In genomic region chr7:29484280-29484679, GRCh38 we compare ENCODE assay signal across 20 cellular contexts.
DNase-seq lines count a peak whose midpoint lies in the region; ATAC-seq and TF ChIP-seq lines count a peak whose summit lies in the region.
"Had no signal": no experiment of that assay in that cellular context is flagged by ENCODE, and none has a peak within 500 bp of the region (broad histone marks: within the 10 kb centered on the region; RNA-seq: fewer than 3 reads in every experiment).

No MANE protein-coding gene starts in this region.

- no peak for TF ChIP-seq CTCF in left ventricle myocardium inferior (IDR thresholded peaks at IDR 0.05; ENCODE audit: borderline replicate concordance)
- TF ChIP-seq CTCF in gastrocnemius medialis (IDR thresholded peaks at IDR 0.05 in 4 of 5, conservative IDR thresholded peaks at IDR 0.05 in 1 of 5), result no peak

- H3K4me1 ChIP-seq in left ventricle myocardium inferior, result peaks cover 77% of the 10 kb centered on the region
- H3K4me1 ChIP-seq in duodenal mucosa (ENCODE audit: control insufficient read depth in 1 of 2, insufficient read depth in 2 of 2, low read length in 2 of 2), result peaks cover 35 to 57% of the 10 kb centered on the region in 2 donors
- peaks cover 64% of the 10 kb centered on the region for H3K4me1 ChIP-seq in HAP-1
- no peaks in the 10 kb centered on the region for H3K4me1 ChIP-seq in gastrocnemius medialis

- in situ Hi-C loops in HAP-1 (cut with MboI; ENCODE audit: low sequenced_read_pairs) (no loop called here), gastrocnemius medialis (cut with MboI; ENCODE audit: low sequenced_read_pairs in 4 of 4) (no loop called here)

- H3K36me3 Mint-ChIP-seq in activated T-cell treated with anti-CD3 and anti-CD28 coated beads, Interleukin-2, amount 50 U/mL, for 4 hours (ENCODE audit: insufficient read depth), result no peaks in the 10 kb centered on the region
- H3K36me3 Mint-ChIP-seq: CD4-positive, CD25-positive, alpha-beta regulatory T cell had no signal

- H3K9ac ChIP-seq in duodenal mucosa (ENCODE audit: low read depth in 1 of 2, low read length in 2 of 2), result peak overlapping the region; percentile 33 to 42

- H3K4me3 ChIP-seq in left ventricle myocardium inferior, result no peak overlapping the region
- H3K4me3 ChIP-seq in duodenal mucosa (ENCODE audit: low read depth in 1 of 2, low read length in 2 of 2), result peak overlapping the region; percentile 56 to 59
- no peak overlapping the region for H3K4me3 ChIP-seq in HAP-1
- H3K4me3 ChIP-seq in gastrocnemius medialis, result no peak overlapping the region

- TF ChIP-seq POLR2A in gastrocnemius medialis (IDR thresholded peaks at IDR 0.05), result no peak

- H3K27me3 ChIP-seq in left ventricle myocardium inferior (ENCODE audit: low read depth), result no peaks in the 10 kb centered on the region
- no peaks in the 10 kb centered on the region for H3K27me3 ChIP-seq in duodenal mucosa (ENCODE audit: control insufficient read depth in 1 of 2, insufficient read depth in 2 of 2, low read length in 2 of 2)
- H3K27me3 ChIP-seq in HAP-1 (ENCODE audit: low read depth), result no peaks in the 10 kb centered on the region
- H3K27me3 ChIP-seq in gastrocnemius medialis, result no peaks in the 10 kb centered on the region

- H3K4me1 Mint-ChIP-seq in activated T-cell treated with anti-CD3 and anti-CD28 coated beads, Interleukin-2, amount 50 U/mL, for 4 hours (ENCODE audit: low read depth), result no peaks in the 10 kb centered on the region
- H3K4me1 Mint-ChIP-seq: B cell; CD4-positive, CD25-positive, alpha-beta regulatory T cell had no signal

- H3K9me3 ChIP-seq in left ventricle myocardium inferior (replicated peaks) (no peaks in the 10 kb centered on the region), duodenal mucosa (ENCODE audit: control insufficient read depth in 1 of 2, low read length in 2 of 2) (no peaks in the 10 kb centered on the region), HAP-1 (no peaks in the 10 kb centered on the region), gastrocnemius medialis (no peaks in the 10 kb centered on the region)

- no peak for ATAC-seq in Right ventricle myocardium inferior
- ATAC-seq in activated T-cell treated with anti-CD3 and anti-CD28 coated beads, Interleukin-2, amount 50 U/mL, for 4 hours, result no peak
- no peak for ATAC-seq in gastrocnemius medialis
- ATAC-seq: PC-3 had no signal

- H3K27ac ChIP-seq in left ventricle myocardium inferior (replicated peaks), result peak overlapping the region; percentile 44
- H3K27ac ChIP-seq in duodenal mucosa (ENCODE audit: low read depth, low read length), result no peak overlapping the region
- H3K27ac ChIP-seq in gastrocnemius medialis, result no peak overlapping the region
- H3K27ac ChIP-seq: 22Rv1, HL-60 had no signal

- intact Hi-C loops in left ventricle myocardium inferior (cut with micrococcal nuclease) (no loop called here), Right ventricle myocardium inferior (cut with DNase I) (no loop called here), gastrocnemius medialis (cut with DNase I; ENCODE audit: low total_unique reads) (no loop called here)

- peaks cover 3% of the 10 kb centered on the region for H3K27me3 Mint-ChIP-seq in activated T-cell treated with anti-CD3 and anti-CD28 coated beads, Interleukin-2, amount 50 U/mL, for 4 hours (ENCODE audit: low read depth)
- H3K27me3 Mint-ChIP-seq: CD4-positive, CD25-positive, alpha-beta regulatory T cell had no signal

- H3K4me3 Mint-ChIP-seq in activated T-cell treated with anti-CD3 and anti-CD28 coated beads, Interleukin-2, amount 50 U/mL, for 4 hours, result no peak overlapping the region
- H3K4me3 Mint-ChIP-seq: B cell; CD4-positive, CD25-positive, alpha-beta regulatory T cell; H9 had no signal

- H3K9me3 Mint-ChIP-seq in activated T-cell treated with anti-CD3 and anti-CD28 coated beads, Interleukin-2, amount 50 U/mL, for 4 hours, result no peaks in the 10 kb centered on the region
- H3K9me3 Mint-ChIP-seq: CD4-positive, CD25-positive, alpha-beta regulatory T cell; H9 had no signal

- DNase-seq in left ventricle myocardium inferior (no peak), Right ventricle myocardium inferior (ENCODE audit: missing footprints) (no peak), pons (ENCODE audit: low spot score) (peak; percentile 30), HAP-1 (ENCODE audit: low spot score in 2 of 2) (no peak), gastrocnemius medialis (no peak)
- DNase-seq in activated CD4-positive, alpha-beta T cell treated with anti-CD3 and anti-CD28 coated beads, Interleukin-2, amount 50 U/mL, for 48 hours, result no peak
- no peak for DNase-seq in activated T-cell treated with anti-CD3 and anti-CD28 coated beads, Interleukin-2, amount 50 U/mL, for 4 hours
- DNase-seq: Calu3; CD4-positive, CD25-positive, alpha-beta regulatory T cell; H9; MV-4-11; NCI-H1417; NCI-H187 treated with DMSO at 0.1 percent for 48 hours; NCI-H345; NCI-H526 treated with DMSO at 0.1 percent for 48 hours; PC-3 had no signal

- no peaks in the 10 kb centered on the region for H3K36me3 ChIP-seq in left ventricle myocardium inferior
- no peaks in the 10 kb centered on the region for H3K36me3 ChIP-seq in duodenal mucosa (ENCODE audit: control insufficient read depth in 1 of 2, insufficient read depth in 2 of 2, low read length in 2 of 2)
- no peaks in the 10 kb centered on the region for H3K36me3 ChIP-seq in HAP-1 (replicated peaks)
- H3K36me3 ChIP-seq in gastrocnemius medialis, result no peaks in the 10 kb centered on the region

Comparison
In these comparisons a context has a peak if more than half of its experiments do, and no peak if none do; other contexts are left out.
1. H3K4me3 ChIP-seq: peak in duodenal mucosa (2 of 2); none in left ventricle myocardium inferior (single experiment), HAP-1 (single experiment) and gastrocnemius medialis (0 of 4).